26 cellular contexts compared by ENCODE assay signal in the genomic region with DNA sequence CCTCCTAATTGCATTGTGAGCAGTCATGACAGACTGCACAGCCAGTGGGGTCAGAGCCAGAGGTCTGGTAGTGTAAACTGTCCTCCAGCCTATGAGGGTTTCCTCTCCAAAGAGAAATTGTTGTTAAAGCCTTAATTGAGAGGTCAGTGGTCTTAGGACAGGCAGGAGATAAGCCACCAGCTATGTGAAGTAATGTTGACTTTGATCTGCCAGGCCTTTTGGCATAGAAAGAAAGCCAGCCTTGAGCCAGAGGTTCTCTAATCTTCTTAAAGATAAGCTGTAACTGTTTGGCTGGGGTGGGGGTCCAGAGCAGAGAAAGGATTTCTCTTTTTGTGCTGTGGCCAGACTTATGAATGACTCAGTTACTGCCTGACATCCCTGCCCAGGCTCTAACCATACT.
"Had no signal": no experiment of that assay in that cellular context is flagged by ENCODE, and none has a peak within 500 bp of the region (broad histone marks: within the 10 kb centered on the region; RNA-seq: fewer than 3 reads in every experiment).

No MANE protein-coding gene starts in this region.

- H3K27ac Mint-ChIP-seq: activated naive CD4-positive, alpha-beta T cell treated with anti-CD3 and anti-CD28 coated beads for 36 hours; activated T-cell treated with anti-CD3 and anti-CD28 coated beads, Interleukin-2, amount 50 U/mL, for 72 hours; dendritic cell treated with granulocyte-macrophage colony-stimulating factor and Interleukin-4, amounts not matched to agents 40 ng/mL and 50 ng/mL, for 4 days; immature natural killer cell; stimulated activated naive B cell treated with anti-CD40 and anti-IgM and Interleukin-4, amounts not matched to agents 10 μg/mL and 1 μg/mL and 100 μg/mL, for 72 hours had no signal

- H3K9me3 ChIP-seq: left ventricle myocardium inferior, pancreas, testis, vagina had no signal

- H3K4me3 Mint-ChIP-seq: activated naive CD4-positive, alpha-beta T cell treated with anti-CD3 and anti-CD28 coated beads for 36 hours; activated T-cell treated with anti-CD3 and anti-CD28 coated beads, Interleukin-2, amount 50 U/mL, for 72 hours; dendritic cell treated with granulocyte-macrophage colony-stimulating factor and Interleukin-4, amounts not matched to agents 40 ng/mL and 50 ng/mL, for 4 days; immature natural killer cell; nephron; stimulated activated naive B cell treated with anti-CD40 and anti-IgM and Interleukin-4, amounts not matched to agents 10 μg/mL and 1 μg/mL and 100 μg/mL, for 72 hours had no signal

- H3K36me3 Mint-ChIP-seq: brain; immature natural killer cell; stimulated activated naive B cell treated with anti-CD40 and anti-IgM and Interleukin-4, amounts not matched to agents 10 μg/mL and 1 μg/mL and 100 μg/mL, for 72 hours had no signal

- H3K4me3 ChIP-seq: left ventricle myocardium inferior, pancreas, testis, vagina had no signal

- H3K9me3 Mint-ChIP-seq: activated naive CD4-positive, alpha-beta T cell treated with anti-CD3 and anti-CD28 coated beads for 36 hours; dendritic cell treated with granulocyte-macrophage colony-stimulating factor and Interleukin-4, amounts not matched to agents 40 ng/mL and 50 ng/mL, for 4 days; immature natural killer cell had no signal

- H3K27ac ChIP-seq: left ventricle myocardium inferior, pancreas, testis, vagina had no signal

- H3K27me3 Mint-ChIP-seq: dendritic cell treated with granulocyte-macrophage colony-stimulating factor and Interleukin-4, amounts not matched to agents 40 ng/mL and 50 ng/mL, for 4 days; stimulated activated naive B cell treated with anti-CD40 and anti-IgM and Interleukin-4, amounts not matched to agents 10 μg/mL and 1 μg/mL and 100 μg/mL, for 72 hours had no signal

- H3K36me3 ChIP-seq: left ventricle myocardium inferior, pancreas, vagina had no signal

- H3K4me1 Mint-ChIP-seq: immature natural killer cell; stimulated activated naive B cell treated with anti-CD40 and anti-IgM and Interleukin-4, amounts not matched to agents 10 μg/mL and 1 μg/mL and 100 μg/mL, for 72 hours had no signal

- H3K27me3 ChIP-seq: pancreas, testis, vagina had no signal

- DNase-seq: activated CD4-positive, alpha-beta T cell treated with anti-CD3 and anti-CD28 coated beads for 4 hours; activated CD4-positive, alpha-beta T cell treated with anti-CD3 and anti-CD28 coated beads, Interleukin-2, amount 50 U/mL, for 48 hours; activated CD4-positive, CD25-positive, alpha-beta regulatory T cell; activated effector memory CD4-positive, alpha-beta T cell treated with Interleukin-2 at 50 U/mL for 16 hours; activated naive CD4-positive, alpha-beta T cell treated with anti-CD3 and anti-CD28 coated beads for 36 hours; activated T-cell treated with anti-CD3 and anti-CD28 coated beads, Interleukin-2, amount 50 U/mL, for 72 hours; anterior cingulate cortex; caudate nucleus; effector CD8-positive, alpha-beta T cell; foreskin melanocyte; immature natural killer cell; kidney glomerular epithelial cell; left ventricle myocardium inferior; mammary epithelial cell; pancreas; small intestine; stimulated activated CD4-positive, alpha-beta T cell treated with anti-CD3 and anti-CD28 coated beads, Interleukin-15, amount 100 ng/mL, for 24 hours; stimulated activated CD8-positive, alpha-beta memory T cell treated with anti-CD3 and anti-CD28 coated beads, Interleukin-4, amount 100 ng/mL, for 48 hours; stimulated activated naive B cell treated with anti-CD40 and anti-IgM and Interleukin-4, amounts not matched to agents 10 μg/mL and 1 μg/mL and 100 μg/mL, for 72 hours; T-helper 9 cell; testis; trophoblast cell had no signal

- H3K4me1 ChIP-seq: left ventricle myocardium inferior, pancreas, testis, vagina had no signal
